Comparison of ENCODE assay signal across 8 cellular contexts in the genomic region with DNA sequence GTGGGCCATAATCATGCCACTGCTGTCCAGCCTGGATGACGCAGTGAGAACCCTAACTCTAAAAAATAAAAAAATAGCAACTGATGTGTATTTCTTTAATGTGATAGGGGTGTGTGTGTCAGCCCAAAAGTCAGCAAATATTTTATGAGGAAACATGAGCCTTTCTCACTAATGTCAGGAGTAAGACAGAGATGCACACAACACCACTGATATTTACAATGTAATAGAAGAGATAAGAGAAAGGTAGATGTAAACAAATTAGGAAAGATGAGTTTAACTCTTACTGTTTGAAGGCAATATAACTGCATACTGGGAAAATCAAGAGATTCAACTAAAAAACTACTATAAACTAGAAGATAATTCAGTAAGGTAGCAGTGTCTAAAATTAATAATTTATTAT.
"Had no signal": no experiment of that assay in that cellular context is flagged by ENCODE, and none has a peak within 500 bp of the region (broad histone marks: within the 10 kb centered on the region; RNA-seq: fewer than 3 reads in every experiment).

No MANE protein-coding gene starts in this region.

- H3K9me3 ChIP-seq: HAP-1 had no signal

- H3K4me3 ChIP-seq: GM23338, HAP-1, K562 had no signal

- DNase-seq: H7, IMR-90, KG1 had no signal

- H3K36me3 ChIP-seq: HAP-1 had no signal

- H3K27ac ChIP-seq: HL-60 had no signal

- ATAC-seq: GM23338, HCT116, K562 had no signal
